18 cellular contexts compared by ENCODE assay signal in the genomic region with DNA sequence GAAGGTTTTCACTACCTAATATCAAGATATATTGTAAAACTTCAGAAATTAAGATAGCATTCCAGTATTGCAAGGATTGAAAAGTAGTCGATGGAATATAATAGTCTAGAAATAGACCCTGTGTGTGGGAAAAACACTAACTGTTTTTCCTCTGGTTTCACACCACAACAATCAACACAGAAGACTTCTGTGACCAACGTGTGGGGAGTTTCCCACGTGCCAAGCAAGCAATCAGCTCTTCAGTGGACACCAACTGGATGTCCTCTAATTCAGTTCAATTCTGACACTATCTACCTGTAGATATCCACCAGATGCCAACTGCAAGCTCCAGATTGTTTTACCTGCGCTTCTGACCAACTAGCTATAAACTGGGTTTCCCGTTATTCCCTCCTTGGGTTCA. TPM values are rescaled to one million over a fixed set of nuclear protein-coding genes. Genes with fewer than 3 reads are reported as not detected.
DNase-seq lines count a peak whose midpoint lies in the region; ATAC-seq, FAIRE-seq and TF ChIP-seq lines count a peak whose summit lies in the region.
"Had no signal": no experiment of that assay in that cellular context is flagged by ENCODE, and none has a peak within 500 bp of the region (broad histone marks: within the 10 kb centered on the region; RNA-seq: fewer than 3 reads in every experiment).

No MANE protein-coding gene starts in this region.

- H3K9me3 ChIP-seq in CD8-positive, alpha-beta T cell (ENCODE audit: low read length) = no peaks in the 10 kb centered on the region

- no peaks in the 10 kb centered on the region for H3K36me3 ChIP-seq in CD8-positive, alpha-beta T cell (ENCODE audit: insufficient read depth, low read length)
- H3K36me3 ChIP-seq: BLaER1 treated with 17β-estradiol and CSF1 and Interleukin-3, amounts not matched to agents 10 nM and 100 nM had no signal

- H3K27me3 ChIP-seq in CD8-positive, alpha-beta T cell (ENCODE audit: insufficient read depth, low read length) = no peaks in the 10 kb centered on the region
- H3K27me3 ChIP-seq: BLaER1 treated with 17β-estradiol and CSF1 and Interleukin-3, amounts not matched to agents 10 nM and 100 nM had no signal

- H3K27me3 Mint-ChIP-seq in CD8-positive, alpha-beta T cell (ENCODE audit: low read depth) = no peaks in the 10 kb centered on the region
- no peaks in the 10 kb centered on the region for H3K27me3 Mint-ChIP-seq in effector memory CD8-positive, alpha-beta T cell
- H3K27me3 Mint-ChIP-seq in natural killer cell (ENCODE audit: low read depth in 2 of 2) = no peaks in the 10 kb centered on the region

- no peak overlapping the region for H3K4me3 Mint-ChIP-seq in CD8-positive, alpha-beta T cell
- peak overlapping the region; percentile 7 to 40 for H3K4me3 Mint-ChIP-seq in effector memory CD8-positive, alpha-beta T cell
- H3K4me3 Mint-ChIP-seq in natural killer cell = peak overlapping the region; percentile 68
- H3K4me3 Mint-ChIP-seq: B cell, GM23338 had no signal

- H3K36me3 Mint-ChIP-seq in CD8-positive, alpha-beta T cell = no peaks in the 10 kb centered on the region
- H3K36me3 Mint-ChIP-seq in effector memory CD8-positive, alpha-beta T cell (ENCODE audit: insufficient read depth) = peaks cover 29% of the 10 kb centered on the region
- peaks cover 21% of the 10 kb centered on the region for H3K36me3 Mint-ChIP-seq in natural killer cell

- no peak overlapping the region for H3K4me3 ChIP-seq in CD8-positive, alpha-beta T cell (ENCODE audit: low read depth, low read length)
- H3K4me3 ChIP-seq: BLaER1 treated with 17β-estradiol and CSF1 and Interleukin-3, amounts not matched to agents 10 nM and 100 nM; GM23338 had no signal

- H3K27ac Mint-ChIP-seq in CD8-positive, alpha-beta T cell = peak overlapping the region; percentile 27
- peak overlapping the region in 1 of 2 donors; percentile 83 for H3K27ac Mint-ChIP-seq in effector memory CD8-positive, alpha-beta T cell
- H3K27ac Mint-ChIP-seq in natural killer cell = no peak overlapping the region
- H3K27ac Mint-ChIP-seq: B cell, GM23338 had no signal

- peaks cover 17% of the 10 kb centered on the region for H3K4me1 ChIP-seq in CD8-positive, alpha-beta T cell (ENCODE audit: insufficient read depth, low read length)

- peak; percentile 77 for FAIRE-seq in GM18507 (lab: Jason Lieb, UNC)
- FAIRE-seq: H54 had no signal

- no peaks in the 10 kb centered on the region for H3K9me3 Mint-ChIP-seq in CD8-positive, alpha-beta T cell
- H3K9me3 Mint-ChIP-seq in effector memory CD8-positive, alpha-beta T cell = no peaks in the 10 kb centered on the region
- H3K9me3 Mint-ChIP-seq in natural killer cell = peaks cover 0 to 3% of the 10 kb centered on the region in 2 donors
- H3K9me3 Mint-ChIP-seq: GM23338 had no signal

- TF ChIP-seq CTCF in CD8-positive, alpha-beta T cell (IDR thresholded peaks at IDR 0.05) = no peak
- TF ChIP-seq CTCF in natural killer cell (IDR thresholded peaks at IDR 0.05) = no peak

- no peak for ATAC-seq in CD8-positive, alpha-beta T cell
- ATAC-seq in effector memory CD8-positive, alpha-beta T cell (replicated peaks) = peak; percentile 72
- peak; percentile 52 to 80 (median 66) for ATAC-seq in natural killer cell
- no peak for ATAC-seq in stimulated activated naive CD8-positive, alpha-beta T cell treated with anti-CD3 and anti-CD28 coated beads, Interleukin-15, Interleukin-2, amounts not matched to agents 100 U/mL and 50 U/mL, for 24 hours
- ATAC-seq in GM18870 (IDR thresholded peaks at IDR 0.05; ENCODE audit: unreplicated experiment) = no peak
- ATAC-seq: GM23338 had no signal

- POLR2A ChIA-PET in CD8-positive, alpha-beta T cell (lab: Charles Lee) = interaction anchor here (0.9 to 1.0 kb wide), 2 partner anchors 13 to 53 kb away, joined by 3 read pairs; no protein-coding TSS in a partner anchor

- intact Hi-C loops in CD8-positive, alpha-beta T cell (cut with DNase I, micrococcal nuclease) = no loop called here
- intact Hi-C loops in natural killer cell (cut with micrococcal nuclease) = loop anchor here (1.0 kb wide), 1 partner anchor 12 kb away; a partner anchor contains a TSS

- H3K27ac ChIP-seq in CD8-positive, alpha-beta T cell (ENCODE audit: low read depth, low read length) = no peak overlapping the region
- H3K27ac ChIP-seq: BLaER1 treated with 17β-estradiol and CSF1 and Interleukin-3, amounts not matched to agents 10 nM and 100 nM; HL-60 had no signal

- no peak for DNase-seq in CD8-positive, alpha-beta T cell
- DNase-seq in GM18507 (ENCODE audit: extremely low spot score, insufficient read length, low read depth) (no peak), natural killer cell (peak; percentile 47), COR-L47 (lab: John Stamatoyannopoulos, UW) (no peak)
- no peak for DNase-seq in effector memory CD8-positive, alpha-beta T cell
- DNase-seq in stimulated activated naive CD8-positive, alpha-beta T cell treated with anti-CD3 and anti-CD28 coated beads, Interleukin-15, Interleukin-2, amounts not matched to agents 100 U/mL and 50 U/mL, for 24 hours = no peak
- DNase-seq: DMS153, DMS79 treated with DMSO at 0.1 percent for 48 hours, GF-D8, HCEC 1CT had no signal

- CTCF ChIA-PET in CD8-positive, alpha-beta T cell (lab: Charles Lee) = interaction anchor here (1.0 to 7.0 kb wide), 4 partner anchors 9 to 82 kb away, joined by 3 to 59 read pairs (median 5); a partner anchor contains a TSS

- H3K4me1 Mint-ChIP-seq in CD8-positive, alpha-beta T cell (ENCODE audit: low read depth) = peaks cover 34% of the 10 kb centered on the region
- H3K4me1 Mint-ChIP-seq in effector memory CD8-positive, alpha-beta T cell (ENCODE audit: low read depth in 2 of 2) = peaks cover 31 to 63% of the 10 kb centered on the region in 2 donors
- H3K4me1 Mint-ChIP-seq in natural killer cell = peaks cover 57 to 70% of the 10 kb centered on the region in 2 donors
- H3K4me1 Mint-ChIP-seq: B cell, GM23338 had no signal

RNA-seq across cellular contexts. Expression of a gene that starts 12.1 kb away (rescaled TPM):
- 1 to 10 TPM; 2.1 to 2.6 TPM for total RNA-seq in CD8-positive, alpha-beta T cell
- 100 to 1,000 TPM; 131 to 193 (median 150) TPM for total RNA-seq in natural killer cell
- total RNA-seq: A172, B cell, GM23338, HT1080 had no signal

RNA-seq across cellular contexts. Expression of a gene that starts 34.4 kb away (rescaled TPM):
- not detected for total RNA-seq in CD8-positive, alpha-beta T cell
- total RNA-seq in natural killer cell = not detected
- total RNA-seq: A172, B cell, GM23338, HT1080 had no signal

RNA-seq across cellular contexts. Expression of a gene that starts 54.6 kb away (rescaled TPM):
- 100 to 1,000 TPM; 103 to 104 TPM for total RNA-seq in CD8-positive, alpha-beta T cell
- 10 to 100 TPM; 30.3 to 47.1 (median 34.4) TPM for total RNA-seq in natural killer cell
- total RNA-seq: A172, GM23338, HT1080 had no signal

Comparison
In these comparisons a context has a peak if more than half of its experiments do, and no peak if none do; other contexts are left out.
1. ATAC-seq: peak in effector memory CD8-positive, alpha-beta T cell (single experiment) and natural killer cell (3 of 3); none in CD8-positive, alpha-beta T cell (single experiment), stimulated activated naive CD8-positive, alpha-beta T cell treated with anti-CD3 and anti-CD28 coated beads, Interleukin-15, Interleukin-2, amounts not matched to agents 100 U/mL and 50 U/mL, for 24 hours (single experiment) and GM18870 (single experiment).
2. RNA of a gene that starts 12.1 kb away (total RNA-seq): 131 to 193 TPM in natural killer cell; 2.1 to 2.6 TPM in CD8-positive, alpha-beta T cell; every median in the first group is over 10 times any median in the second.